In genomic region chr1:43558346-43558841, GRCh38 we compare ENCODE assay signal across 9 cellular contexts. TPM values are rescaled to one million over a fixed set of nuclear protein-coding genes. Genes with fewer than 3 reads are reported as not detected.
DNase-seq lines count a peak whose midpoint lies in the region; ATAC-seq and TF ChIP-seq lines count a peak whose summit lies in the region.
"Had no signal": no experiment of that assay in that cellular context is flagged by ENCODE, and none has a peak within 500 bp of the region (broad histone marks: within the 10 kb centered on the region; RNA-seq: fewer than 3 reads in every experiment).

No MANE protein-coding gene starts in this region.

- H3K36me3 ChIP-seq in lung (ENCODE audit: control insufficient read depth in 2 of 2, insufficient read depth in 2 of 2, low read length in 2 of 2) = peaks cover 0 to 3% of the 10 kb centered on the region in 2 donors
- peaks cover 0 to 28% (median 14%) of the 10 kb centered on the region in 3 donors for H3K36me3 ChIP-seq in tibial artery

- H3K4me1 ChIP-seq in lung (ENCODE audit: control insufficient read depth in 2 of 2, insufficient read depth in 2 of 2, low read length in 2 of 2) (peaks cover 0 to 4% of the 10 kb centered on the region in 2 donors), tibial artery (peaks cover 0 to 26% (median 5%) of the 10 kb centered on the region in 4 donors)

- H3K27ac ChIP-seq in cingulate gyrus (ENCODE audit: low read depth, low read length) (peak overlapping the region; percentile 73), lung (ENCODE audit: low read depth in 1 of 2, low read length in 1 of 2) (peak overlapping the region in 1 of 2 donors; percentile 50), tibial artery (peak overlapping the region; percentile 15 to 38)

- ATAC-seq in lung (ENCODE audit: insufficient read depth, low FRiP score) (peak; percentile 43), GM21825 (IDR thresholded peaks at IDR 0.05; ENCODE audit: unreplicated experiment) (no peak), GM19395 (IDR thresholded peaks at IDR 0.05; ENCODE audit: unreplicated experiment) (no peak), HG03175 (IDR thresholded peaks at IDR 0.05; ENCODE audit: unreplicated experiment) (no peak)

- H3K9me3 ChIP-seq in lung (ENCODE audit: control insufficient read depth in 2 of 2, insufficient read depth in 1 of 2, low read length in 1 of 2) (no peaks in the 10 kb centered on the region), tibial artery (no peaks in the 10 kb centered on the region)

- H3K27me3 ChIP-seq in lung (ENCODE audit: control insufficient read depth, insufficient read depth) = no peaks in the 10 kb centered on the region
- H3K27me3 ChIP-seq in tibial artery = no peaks in the 10 kb centered on the region

- 45 to 48% methylated on average over 21 of the region's 21 CpGs for WGBS in lung, 2 donors

- H3K4me3 ChIP-seq in lung = no peak overlapping the region
- H3K4me3 ChIP-seq in tibial artery = no peak overlapping the region

- intact Hi-C loops in tibial artery (cut with DNase I; ENCODE audit: low total_unique reads) = no loop called here

- DNase-seq in NCI-H187 (lab: John Stamatoyannopoulos, UW) = peak; percentile 45 to 72
- peak; percentile 58 for DNase-seq in lung (ENCODE audit: low spot score)
- DNase-seq in tibial artery = no peak
- no peak for DNase-seq in HT-29 (ENCODE audit: low spot score)
- DNase-seq: stimulated activated CD4-positive, alpha-beta T cell treated with anti-CD3 and anti-CD28 coated beads, Interleukin-15, amount 100 ng/mL, for 24 hours had no signal

- no peak for TF ChIP-seq CTCF in lung (IDR thresholded peaks at IDR 0.05; ENCODE audit: control extremely low read depth, extremely low read depth)
- no peak for TF ChIP-seq CTCF in tibial artery (IDR thresholded peaks at IDR 0.05)

RNA-seq across cellular contexts. Expression of gene PTPRF, which starts 27.7 kb away (rescaled TPM):
- 100 to 1,000 TPM; 139 to 160 TPM for total RNA-seq in lung
- 10 to 100 TPM; 40.0 to 45.5 TPM for polyA plus RNA-seq in lung
- 101 and 122 TPM in 2 replicates for total RNA-seq in HT-29 (2014; rRNA removed; shearing (Covaris generic))

Comparison
In these comparisons a context has a peak if more than half of its experiments do, and no peak if none do; other contexts are left out.
1. DNase-seq: peak in NCI-H187 (2 of 2) and lung (single experiment); none in tibial artery (0 of 2) and HT-29 (single experiment).